ENCODE assay signal across 8 cellular contexts in genomic region chr6:111872521-111873177, GRCh38. TPM values are rescaled to one million over a fixed set of nuclear protein-coding genes. Genes with fewer than 3 reads are reported as not detected.
DNase-seq lines count a peak whose midpoint lies in the region; ATAC-seq and TF ChIP-seq lines count a peak whose summit lies in the region.

No MANE protein-coding gene starts in this region.

- H3K4me3 ChIP-seq in tibial nerve: peak overlapping the region; percentile 57 to 94 (median 77)

- ATAC-seq in GM18499 (IDR thresholded peaks at IDR 0.05; ENCODE audit: insufficient read depth, unreplicated experiment) (peak; percentile 7), HG02798 (IDR thresholded peaks at IDR 0.05; ENCODE audit: poor library complexity, unreplicated experiment) (peak; percentile 17), foreskin keratinocyte (peak; percentile 7), omental fat pad (ENCODE audit: low FRiP score) (peak; percentile 19)

- TF ChIP-seq CTCF in foreskin keratinocyte (conservative IDR thresholded peaks at IDR 0.05) (peak; percentile 13), omental fat pad (IDR thresholded peaks at IDR 0.05) (no peak), tibial nerve (IDR thresholded peaks at IDR 0.05) (peak in 4 of 5 experiments; percentile 4 to 13 (median 8))

- TF ChIP-seq POLR2A in tibial nerve (IDR thresholded peaks at IDR 0.05): no peak

- DNase-seq in NCI-H524 treated with DMSO at 0.1 percent for 48 hours (lab: John Stamatoyannopoulos, UW): peak; percentile 41
- DNase-seq in activated T-helper 1 cell treated with anti-CD3 and anti-CD28 coated beads, Interleukin-2, amount 50 U/mL, for 16 hours (ENCODE audit: low read depth in 1 of 2, low spot score in 1 of 2): peak; percentile 23 to 61
- DNase-seq in foreskin keratinocyte: peak in 1 of 2 donors; percentile 11
- DNase-seq in omental fat pad (ENCODE audit: low spot score): no peak
- peak; percentile 24 to 43 for DNase-seq in tibial nerve (ENCODE audit: low spot score in 2 of 2)
- DNase-seq in NCI-H187 treated with DMSO at 0.1 percent for 48 hours (lab: John Stamatoyannopoulos, UW): no peak

- H3K27me3 ChIP-seq in foreskin keratinocyte (no peaks in the 10 kb centered on the region), tibial nerve (no peaks in the 10 kb centered on the region)

- no peaks in the 10 kb centered on the region for H3K36me3 ChIP-seq in tibial nerve

- WGBS in tibial nerve, 2 donors: 0 to 4% methylated on average over 2 to 15 of the region's 78 CpGs

- TF ChIP-seq EP300 in tibial nerve (IDR thresholded peaks at IDR 0.05): peak in 1 of 2 donors; percentile 18

- no peaks in the 10 kb centered on the region for H3K4me1 ChIP-seq in foreskin keratinocyte
- peaks cover 0 to 45% (median 20%) of the 10 kb centered on the region in 4 donors for H3K4me1 ChIP-seq in tibial nerve

- H3K9me3 ChIP-seq in tibial nerve: no peaks in the 10 kb centered on the region

- H3K27ac ChIP-seq in foreskin keratinocyte (no peak overlapping the region), tibial nerve (peak overlapping the region; percentile 70 to 97 (median 90))

RNA-seq across cellular contexts. Expression of gene FYN, which starts 0.6 kb away (rescaled TPM):
- 46.4 and 61.1 TPM in 2 replicates for total RNA-seq in foreskin keratinocyte
- polyA plus RNA-seq in foreskin keratinocyte: 37.8 and 42.4 TPM in 2 replicates
- 100 to 1,000 TPM; 108 to 281 (median 186) TPM for total RNA-seq in omental fat pad
- 100 to 1,000 TPM; 143 to 219 (median 165) TPM for total RNA-seq in tibial nerve

Comparison
In these comparisons a context has a peak if more than half of its experiments do, and no peak if none do; other contexts are left out.
1. DNase-seq: peak in NCI-H524 treated with DMSO at 0.1 percent for 48 hours (single experiment), activated T-helper 1 cell treated with anti-CD3 and anti-CD28 coated beads, Interleukin-2, amount 50 U/mL, for 16 hours (2 of 2) and tibial nerve (2 of 2); none in omental fat pad (single experiment) and NCI-H187 treated with DMSO at 0.1 percent for 48 hours (single experiment).
2. CTCF ChIP-seq: peak in foreskin keratinocyte (single experiment) and tibial nerve (4 of 5); none in omental fat pad (0 of 3).
3. Peak in every context shown above with its lines, with median percentiles within 50 percentile points of each other: ATAC-seq.